ENCODE assay signal across 17 cellular contexts in the genomic region with DNA sequence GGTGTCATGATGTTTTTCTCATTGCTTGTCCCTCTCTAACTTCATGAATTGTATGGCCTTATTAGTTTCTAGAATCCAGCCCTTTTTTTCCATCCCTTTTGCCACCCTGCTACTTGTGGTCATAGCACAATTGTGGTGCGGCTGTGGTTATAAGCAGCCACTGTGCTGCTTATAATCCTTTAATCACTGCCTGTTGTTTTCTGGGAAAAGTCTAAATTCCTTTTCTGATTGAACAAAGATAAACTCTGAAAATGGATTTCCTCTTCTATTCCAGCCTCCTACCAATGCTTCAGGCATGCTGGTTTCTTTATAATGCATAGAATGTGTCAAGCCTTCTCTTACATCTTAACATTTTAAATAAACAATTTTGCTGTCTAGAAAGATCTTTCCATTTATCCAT.
DNase-seq lines count a peak whose midpoint lies in the region; ATAC-seq and TF ChIP-seq lines count a peak whose summit lies in the region.
"Had no signal": no experiment of that assay in that cellular context is flagged by ENCODE, and none has a peak within 500 bp of the region (broad histone marks: within the 10 kb centered on the region; RNA-seq: fewer than 3 reads in every experiment).

No MANE protein-coding gene starts in this region.

- H2AFZ ChIP-seq in neural cell (ENCODE audit: low read depth, low read length), result no peak overlapping the region
- H2AFZ ChIP-seq: GM23338 had no signal

- no peaks in the 10 kb centered on the region for H3K4me1 Mint-ChIP-seq in stimulated activated memory B cell treated with anti-CD40 and anti-IgM and Interleukin-4, amounts not matched to agents 10 μg/mL and 1 μg/mL and 100 μg/mL, for 72 hours
- H3K4me1 Mint-ChIP-seq: GM23338 had no signal

- no peaks in the 10 kb centered on the region for H3F3A ChIP-seq in neural cell (ENCODE audit: insufficient read depth, low read length, poor library complexity, severe bottlenecking)

- DNase-seq in LHCN-M2 (ENCODE audit: low read depth) (peak; percentile 5), astrocyte of the cerebellum (ENCODE audit: low read depth) (peak; percentile 2), DMS79 (lab: John Stamatoyannopoulos, UW) (no peak), SKM-1 treated with dmso at 0.1 percent for 144 hours (lab: John Stamatoyannopoulos, UW; ENCODE audit: unreplicated experiment) (no peak)
- DNase-seq: ACHN; BE2C; Caco-2; CD4-positive, alpha-beta T cell; GDM1; HFFc6 had no signal

- in situ Hi-C loops in astrocyte of the cerebellum (cut with HindIII; ENCODE audit: low sequenced_read_pairs), result no loop called here

- H3K27me3 Mint-ChIP-seq in stimulated activated memory B cell treated with anti-CD40 and anti-IgM and Interleukin-4, amounts not matched to agents 10 μg/mL and 1 μg/mL and 100 μg/mL, for 72 hours, result no peaks in the 10 kb centered on the region
- H3K27me3 Mint-ChIP-seq: CD4-positive, alpha-beta T cell; IgD-negative memory B cell had no signal

- no peak for TF ChIP-seq CTCF in astrocyte of the cerebellum (IDR thresholded peaks at IDR 0.05; ENCODE audit: low read depth, low read length, missing control alignments)
- no peak for TF ChIP-seq CTCF in neural cell (IDR thresholded peaks at IDR 0.05; ENCODE audit: poor library complexity, severe bottlenecking)

- H3K4me3 Mint-ChIP-seq in stimulated activated memory B cell treated with anti-CD40 and anti-IgM and Interleukin-4, amounts not matched to agents 10 μg/mL and 1 μg/mL and 100 μg/mL, for 72 hours, result no peak overlapping the region
- H3K4me3 Mint-ChIP-seq: CD4-positive, alpha-beta T cell; GM23338; HFFc6; IgD-negative memory B cell had no signal

- no peak for TF ChIP-seq RAD21 in neural cell (conservative IDR thresholded peaks at IDR 0.05)

- no peak overlapping the region for H3K27ac ChIP-seq in neural cell (ENCODE audit: low read length)
- H3K27ac ChIP-seq: C4-2B had no signal

- H3K9ac ChIP-seq in neural cell (ENCODE audit: low read length), result no peak overlapping the region

- H3K27me3 ChIP-seq in neural cell (ENCODE audit: insufficient read depth, low read depth, low read length), result no peaks in the 10 kb centered on the region
- H3K27me3 ChIP-seq: BE2C had no signal

- no peak overlapping the region for H3K27ac Mint-ChIP-seq in stimulated activated memory B cell treated with anti-CD40 and anti-IgM and Interleukin-4, amounts not matched to agents 10 μg/mL and 1 μg/mL and 100 μg/mL, for 72 hours
- H3K27ac Mint-ChIP-seq: CD4-positive, alpha-beta T cell; GM23338; HFFc6; IgD-negative memory B cell had no signal

- H3K36me3 ChIP-seq in neural cell (ENCODE audit: insufficient read depth, low read length), result no peaks in the 10 kb centered on the region
- H3K36me3 ChIP-seq: BE2C had no signal

- H3K79me2 ChIP-seq in neural cell (replicated peaks; ENCODE audit: insufficient read depth, low read length), result no peaks in the 10 kb centered on the region

- peaks cover 8% of the 10 kb centered on the region for H3K9me3 Mint-ChIP-seq in stimulated activated memory B cell treated with anti-CD40 and anti-IgM and Interleukin-4, amounts not matched to agents 10 μg/mL and 1 μg/mL and 100 μg/mL, for 72 hours

- H3K9me3 ChIP-seq in neural cell (ENCODE audit: low read length), result no peaks in the 10 kb centered on the region
- H3K9me3 ChIP-seq: BE2C, Caco-2 had no signal

- H4K20me1 ChIP-seq in neural cell (ENCODE audit: insufficient read depth), result no peaks in the 10 kb centered on the region

- no peaks in the 10 kb centered on the region for H3K9me2 ChIP-seq in neural cell (ENCODE audit: insufficient read depth, low read length)

- no peak for ATAC-seq in stimulated activated memory B cell treated with anti-CD40 and anti-IgM and Interleukin-4, amounts not matched to agents 10 μg/mL and 1 μg/mL and 100 μg/mL, for 72 hours
- ATAC-seq: GM23338, HCT116, HepG2 had no signal

- no peak overlapping the region for H3K4me2 ChIP-seq in neural cell (ENCODE audit: low read length)
- H3K4me2 ChIP-seq: GM23338 had no signal

- no peaks in the 10 kb centered on the region for H3K36me3 Mint-ChIP-seq in stimulated activated memory B cell treated with anti-CD40 and anti-IgM and Interleukin-4, amounts not matched to agents 10 μg/mL and 1 μg/mL and 100 μg/mL, for 72 hours

- H3K4me3 ChIP-seq in astrocyte of the cerebellum (ENCODE audit: low read depth, low read length) (no peak overlapping the region), neural cell (ENCODE audit: low read length) (no peak overlapping the region)
- H3K4me3 ChIP-seq: GM23338 had no signal

- peak; percentile 31 for TF ChIP-seq EP300 in neural cell (conservative IDR thresholded peaks at IDR 0.05; ENCODE audit: poor library complexity, severe bottlenecking)

TF ChIP-seq in neural cell, 6 proteins besides CTCF, POLR2A, EP300 and RAD21:
- TF ChIP-seq SMC3 (conservative IDR thresholded peaks at IDR 0.05; ENCODE audit: poor library complexity) (no peak), TAF1 (IDR thresholded peaks at IDR 0.05; ENCODE audit: low read depth) (no peak)
- TF ChIP-seq, protein P1, sequence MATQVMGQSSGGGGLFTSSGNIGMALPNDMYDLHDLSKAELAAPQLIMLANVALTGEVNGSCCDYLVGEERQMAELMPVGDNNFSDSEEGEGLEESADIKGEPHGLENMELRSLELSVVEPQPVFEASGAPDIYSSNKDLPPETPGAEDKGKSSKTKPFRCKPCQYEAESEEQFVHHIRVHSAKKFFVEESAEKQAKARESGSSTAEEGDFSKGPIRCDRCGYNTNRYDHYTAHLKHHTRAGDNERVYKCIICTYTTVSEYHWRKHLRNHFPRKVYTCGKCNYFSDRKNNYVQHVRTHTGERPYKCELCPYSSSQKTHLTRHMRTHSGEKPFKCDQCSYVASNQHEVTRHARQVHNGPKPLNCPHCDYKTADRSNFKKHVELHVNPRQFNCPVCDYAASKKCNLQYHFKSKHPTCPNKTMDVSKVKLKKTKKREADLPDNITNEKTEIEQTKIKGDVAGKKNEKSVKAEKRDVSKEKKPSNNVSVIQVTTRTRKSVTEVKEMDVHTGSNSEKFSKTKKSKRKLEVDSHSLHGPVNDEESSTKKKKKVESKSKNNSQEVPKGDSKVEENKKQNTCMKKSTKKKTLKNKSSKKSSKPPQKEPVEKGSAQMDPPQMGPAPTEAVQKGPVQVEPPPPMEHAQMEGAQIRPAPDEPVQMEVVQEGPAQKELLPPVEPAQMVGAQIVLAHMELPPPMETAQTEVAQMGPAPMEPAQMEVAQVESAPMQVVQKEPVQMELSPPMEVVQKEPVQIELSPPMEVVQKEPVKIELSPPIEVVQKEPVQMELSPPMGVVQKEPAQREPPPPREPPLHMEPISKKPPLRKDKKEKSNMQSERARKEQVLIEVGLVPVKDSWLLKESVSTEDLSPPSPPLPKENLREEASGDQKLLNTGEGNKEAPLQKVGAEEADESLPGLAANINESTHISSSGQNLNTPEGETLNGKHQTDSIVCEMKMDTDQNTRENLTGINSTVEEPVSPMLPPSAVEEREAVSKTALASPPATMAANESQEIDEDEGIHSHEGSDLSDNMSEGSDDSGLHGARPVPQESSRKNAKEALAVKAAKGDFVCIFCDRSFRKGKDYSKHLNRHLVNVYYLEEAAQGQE (IDR thresholded peaks at IDR 0.05; ENCODE audit: borderline replicate concordance), result no peak

Comparison
In these comparisons a context has a peak if more than half of its experiments do, and no peak if none do; other contexts are left out.
1. DNase-seq: peak in LHCN-M2 (single experiment) and astrocyte of the cerebellum (single experiment); none in DMS79 (single experiment) and SKM-1 treated with dmso at 0.1 percent for 144 hours (single experiment).